Comparison of ENCODE assay signal across 24 cellular contexts in genomic region chrX:153396320-153397195, GRCh38. TPM values are rescaled to one million over a fixed set of nuclear protein-coding genes. Genes with fewer than 3 reads are reported as not detected.
A peak's percentile ranks its signal among the peaks of the same experiment; 100 is the strongest.
DNase-seq lines count a peak whose midpoint lies in the region; ATAC-seq, FAIRE-seq and TF ChIP-seq lines count a peak whose summit lies in the region.
"Had no signal": no experiment of that assay in that cellular context is flagged by ENCODE, and none has a peak within 500 bp of the region (broad histone marks: within the 10 kb centered on the region; RNA-seq: fewer than 3 reads in every experiment).

No MANE protein-coding gene starts in this region.

- CTCF ChIA-PET in Panc1 (lab: Charles Lee) = no interaction called here

- ATAC-seq in Panc1 = 0 out of 2 replicates have a peak, but pooled peaks have one; percentile 23
- ATAC-seq: GM12878 had no signal

- no peak for FAIRE-seq in GM19239 (lab: Jason Lieb, UNC)
- FAIRE-seq: GM12878, HTR-8/SVneo had no signal

- H3K4me3 ChIP-seq in BLaER1 (no peak overlapping the region), Panc1 (ENCODE audit: low read depth in 2 of 2, low read length in 2 of 2) (no peak overlapping the region), osteoblast (ENCODE audit: insufficient read depth, low read length) (no peak overlapping the region)
- H3K4me3 ChIP-seq: GM12878, GM23248, HAP-1 had no signal

- H3K4me2 ChIP-seq in BLaER1 (peak overlapping the region; percentile 74), osteoblast (ENCODE audit: insufficient read depth, low read length) (no peak overlapping the region)

- peaks cover 24% of the 10 kb centered on the region for H3K9me3 ChIP-seq in BLaER1
- H3K9me3 ChIP-seq in Panc1 (ENCODE audit: control insufficient read depth, insufficient read depth, low read depth, low read length) = no peaks in the 10 kb centered on the region
- no peaks in the 10 kb centered on the region for H3K9me3 ChIP-seq in osteoblast (ENCODE audit: low read depth, low read length)
- H3K9me3 ChIP-seq: HAP-1 had no signal

- no peak overlapping the region for H2AFZ ChIP-seq in osteoblast (ENCODE audit: low read length)
- H2AFZ ChIP-seq: GM23248 had no signal

- H4K20me1 ChIP-seq in BLaER1 (no peaks in the 10 kb centered on the region; the same call in 1 of the 2 replicates), osteoblast (ENCODE audit: insufficient read depth, low read length) (no peaks in the 10 kb centered on the region)

- TF ChIP-seq CTCF in Panc1 (IDR thresholded peaks at IDR 0.05) = no peak
- no peak for TF ChIP-seq CTCF in osteoblast (IDR thresholded peaks at IDR 0.05; ENCODE audit: extremely low read depth, low read depth, low read length)

- DNase-seq in activated effector memory CD4-positive, alpha-beta T cell treated with anti-CD3 and anti-CD28 coated beads, Interleukin-2, amount 50 U/mL, for 16 hours = peak; percentile 16
- DNase-seq in activated effector memory CD4-positive, alpha-beta T cell treated with Interleukin-2 at 50 U/mL for 16 hours = no peak
- DNase-seq in Panc1 (ENCODE audit: low read depth, low spot score) (no peak), osteoblast (ENCODE audit: insufficient read length, low spot score, missing footprints) (peak; percentile 77), GM19239 (ENCODE audit: insufficient read length, low spot score) (no peak)
- DNase-seq in activated naive CD4-positive, alpha-beta T cell treated with anti-CD3 and anti-CD28 coated beads, Interleukin-2, amount 50 U/mL, for 16 hours = no peak
- DNase-seq: 8988T; C1 segment of cervical spinal cord; CD4-positive, CD25-positive, alpha-beta regulatory T cell; CD8-positive, alpha-beta memory T cell; DMS 273 treated with DMSO at 0.1 percent for 48 hours; DND-41; EL; GM23248; IMR-90 had no signal

- H3K27ac ChIP-seq in BLaER1 = no peak overlapping the region
- H3K27ac ChIP-seq in Panc1 (ENCODE audit: low read length) = no peak overlapping the region
- H3K27ac ChIP-seq in osteoblast (ENCODE audit: low read depth, low read length) = no peak overlapping the region
- H3K27ac ChIP-seq: GM23248, HL-60 had no signal

- no peaks in the 10 kb centered on the region for H3K36me3 ChIP-seq in BLaER1
- no peaks in the 10 kb centered on the region for H3K36me3 ChIP-seq in Panc1 (ENCODE audit: control insufficient read depth, insufficient read depth, low read length)
- no peaks in the 10 kb centered on the region for H3K36me3 ChIP-seq in osteoblast (ENCODE audit: insufficient read depth, low read length)
- H3K36me3 ChIP-seq: HAP-1 had no signal

- POLR2A ChIA-PET in Panc1 (lab: Charles Lee) = no interaction called here

- no peaks in the 10 kb centered on the region for H3K79me2 ChIP-seq in osteoblast (ENCODE audit: insufficient read depth, low read length)

- 0 out of 2 replicates have a peak, but pooled peaks cover 3% of the 10 kb centered on the region for H3K27me3 ChIP-seq in BLaER1
- H3K27me3 ChIP-seq in Panc1 (ENCODE audit: control insufficient read depth, insufficient read depth, low read length) = peaks cover 2% of the 10 kb centered on the region; the same call in 1 of the 2 replicates
- no peaks in the 10 kb centered on the region for H3K27me3 ChIP-seq in osteoblast (ENCODE audit: insufficient read depth, low read length)

- in situ Hi-C loops in Panc1 (cut with HindIII; ENCODE audit: low pct_unique_long_range_greater_than_20kb, low sequenced_read_pairs) = no loop called here

- BruUV-seq in Panc1 (replicated peaks; lab: Mats Ljungman, UMichigan) = no TSS peak

- H3K4me1 ChIP-seq in BLaER1 (peaks cover 46% of the 10 kb centered on the region), Panc1 (ENCODE audit: control insufficient read depth, insufficient read depth, low read length) (no peaks in the 10 kb centered on the region), osteoblast (ENCODE audit: insufficient read depth, low read length) (no peaks in the 10 kb centered on the region)
- H3K4me1 ChIP-seq: HAP-1 had no signal

- no peak overlapping the region for H3K9ac ChIP-seq in BLaER1
- H3K9ac ChIP-seq: GM23248 had no signal

- intact Hi-C loops in Panc1 (cut with micrococcal nuclease; ENCODE audit: unreplicated experiment) = no loop called here

RNA-seq across cellular contexts. Expression of gene PNMA6E, which starts 4.6 kb away (rescaled TPM):
- total RNA-seq in Panc1 (2021; ENCODE audit: unreplicated experiment) (not detected), osteoblast (not detected in 2 replicates)
- polyA plus RNA-seq in Panc1 (2012; ENCODE audit: insufficient read length) = not detected
- total RNA-seq: A673; CD4-positive, CD25-positive, alpha-beta regulatory T cell; CD8-positive, alpha-beta memory T cell; G401; GM12878; GM23248; H4; IMR-90 had no signal
- polyA plus RNA-seq: AG04450; CD4-positive, CD25-positive, alpha-beta regulatory T cell; CD8-positive, alpha-beta memory T cell; GM12878; GM23248; IMR-90 had no signal

RNA-seq across cellular contexts. Expression of gene ZFP92, which starts 14.7 kb away (rescaled TPM):
- 0.90 TPM for total RNA-seq in Panc1 (2021; ENCODE audit: unreplicated experiment)
- polyA plus RNA-seq in Panc1 (2012; ENCODE audit: insufficient read length) = 0.70 TPM
- under 0.01 TPM in 1 of 2 replicates, not detected in the other for total RNA-seq in osteoblast
- total RNA-seq: G401, H4 had no signal
- polyA plus RNA-seq: GM23248 had no signal

RNA-seq across cellular contexts. Expression of gene TREX2, which starts 49.3 kb away (rescaled TPM):
- total RNA-seq in Panc1 (2021; ENCODE audit: unreplicated experiment) = 2.4 TPM
- polyA plus RNA-seq in Panc1 (2012; ENCODE audit: insufficient read length) = 0.73 TPM
- total RNA-seq in osteoblast = 3.3 and 3.5 TPM in 2 replicates
- total RNA-seq: G401 had no signal
- polyA plus RNA-seq: AG04450 had no signal

Comparison
In these comparisons a context has a peak if more than half of its experiments do, and no peak if none do; other contexts are left out.
1. DNase-seq: peak in activated effector memory CD4-positive, alpha-beta T cell treated with anti-CD3 and anti-CD28 coated beads, Interleukin-2, amount 50 U/mL, for 16 hours (single experiment) and osteoblast (single experiment); none in activated effector memory CD4-positive, alpha-beta T cell treated with Interleukin-2 at 50 U/mL for 16 hours (single experiment), Panc1 (single experiment), GM19239 (single experiment) and activated naive CD4-positive, alpha-beta T cell treated with anti-CD3 and anti-CD28 coated beads, Interleukin-2, amount 50 U/mL, for 16 hours (single experiment).